Comparison of ENCODE assay signal across 26 cellular contexts in genomic region chr4:146161243-146161642, GRCh38.
"Had no signal": no experiment of that assay in that cellular context is flagged by ENCODE, and none has a peak within 500 bp of the region (broad histone marks: within the 10 kb centered on the region; RNA-seq: fewer than 3 reads in every experiment).

No MANE protein-coding gene starts in this region.

- DNase-seq: cortex of kidney; effector CD8-positive, alpha-beta T cell; effector memory CD8-positive, alpha-beta T cell; endodermal cell; erythroblast; esophagus squamous epithelium; foreskin fibroblast; foreskin melanocyte; gastrocnemius medialis; glutamatergic neuron; head of caudate nucleus; heart right ventricle; hippocampal formation; left cardiac atrium; left lung; left ventricle myocardium superior; lower lobe of right lung; mesenchymal stem cell; mucosa of descending colon; naive B cell; naive thymus-derived CD8-positive, alpha-beta T cell had no signal

- H3K27ac ChIP-seq: epithelial cell of prostate, esophagus squamous epithelium, gastrocnemius medialis, heart right ventricle, left lung, lower lobe of right lung had no signal

- FAIRE-seq: endometrium, islet of Langerhans, keratinocyte had no signal

- ATAC-seq: effector memory CD8-positive, alpha-beta T cell; esophagus mucosa; gastrocnemius medialis; heart right ventricle; left cardiac atrium; left lung; left ventricle myocardium superior; lower lobe of right lung; mucosa of descending colon; naive thymus-derived CD8-positive, alpha-beta T cell had no signal
